Comparison of ENCODE assay signal across 1 cellular context in genomic region chr17:50171371-50172071, GRCh38.
A peak's percentile ranks its signal among the peaks of the same experiment; 100 is the strongest.
TF ChIP-seq lines count a peak whose summit lies in the region.

No MANE protein-coding gene starts in this region.

TF ChIP-seq in HepG2, 621 proteins besides CTCF, POLR2A, EP300 and RAD21:
- TF ChIP-seq ZNF768 (CRISPR knock-in tag; IDR thresholded peaks at IDR 0.05) = peak; percentile 27; the same call in 1 of the 2 replicates
- no peak for TF ChIP-seq ZNF781 (CRISPR knock-in tag; IDR thresholded peaks at IDR 0.05; ENCODE audit: borderline replicate concordance, not compliant biosample characterization)
- TF ChIP-seq FOXO4 (CRISPR knock-in tag; conservative IDR thresholded peaks at IDR 0.05) = no peak
- no peak for TF ChIP-seq BRF2 (CRISPR knock-in tag; IDR thresholded peaks at IDR 0.05)
- no peak for TF ChIP-seq FOXP1 (IDR thresholded peaks at IDR 0.05)
- no peak for TF ChIP-seq FOXP1 (CRISPR knock-in tag; IDR thresholded peaks at IDR 0.05)
- TF ChIP-seq KDM2A (CRISPR knock-in tag; IDR thresholded peaks at IDR 0.05; ENCODE audit: borderline replicate concordance, low read depth) = no peak
- TF ChIP-seq ZNF550 (CRISPR knock-in tag; IDR thresholded peaks at IDR 0.05; ENCODE audit: borderline replicate concordance) = no peak
- no peak for TF ChIP-seq ZNF33B (CRISPR knock-in tag; IDR thresholded peaks at IDR 0.05)
- no peak for TF ChIP-seq ZNF234 (CRISPR knock-in tag; conservative IDR thresholded peaks at IDR 0.05)
- no peak for TF ChIP-seq KLF6 (CRISPR knock-in tag; IDR thresholded peaks at IDR 0.05)
- no peak for TF ChIP-seq MTF2 (CRISPR knock-in tag; IDR thresholded peaks at IDR 0.05; ENCODE audit: borderline replicate concordance)
- TF ChIP-seq GPN1 (CRISPR knock-in tag; IDR thresholded peaks at IDR 0.05; ENCODE audit: borderline replicate concordance) = no peak
- TF ChIP-seq PBX3 (CRISPR knock-in tag; IDR thresholded peaks at IDR 0.05; ENCODE audit: borderline replicate concordance) = no peak
- 0 out of 2 replicates have a peak, but pooled peaks have one; percentile 29 for TF ChIP-seq MTA1 (CRISPR knock-in tag; IDR thresholded peaks at IDR 0.05; ENCODE audit: borderline replicate concordance)
- 0 out of 2 replicates have a peak, but pooled peaks have one; percentile 78 for TF ChIP-seq MATR3 (CRISPR knock-in tag; IDR thresholded peaks at IDR 0.05)
- peak; percentile 30 for TF ChIP-seq ZNF687 (CRISPR knock-in tag; IDR thresholded peaks at IDR 0.05)
- no peak for TF ChIP-seq FOXA1 (IDR thresholded peaks at IDR 0.05)
- TF ChIP-seq FOXA1 (CRISPR knock-in tag; IDR thresholded peaks at IDR 0.05) = no peak
- no peak for TF ChIP-seq ZNF629 (CRISPR knock-in tag; conservative IDR thresholded peaks at IDR 0.05)
- TF ChIP-seq ZNF572 (CRISPR knock-in tag; IDR thresholded peaks at IDR 0.05) = no peak
